Comparison of ENCODE assay signal across 14 cellular contexts in the genomic region with DNA sequence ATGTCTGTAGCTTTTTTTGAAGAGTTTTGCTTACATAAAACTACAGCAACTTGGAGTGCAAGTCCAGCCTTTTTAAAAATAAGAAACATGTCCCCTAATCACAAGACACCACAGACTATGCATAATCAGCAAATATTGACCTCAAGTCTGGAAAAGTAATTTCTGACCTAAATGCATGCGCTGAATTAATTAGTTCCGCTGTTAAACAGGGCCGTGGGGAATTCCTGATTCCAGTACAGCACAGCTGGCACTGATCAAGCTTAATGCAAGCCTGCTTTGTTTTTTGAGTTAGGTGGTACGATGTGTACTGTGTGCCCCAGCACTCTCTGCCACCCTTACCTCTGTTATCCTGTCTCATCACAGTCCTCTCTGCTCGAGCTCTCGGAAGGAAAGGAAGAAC. TPM values are rescaled to one million over a fixed set of nuclear protein-coding genes. Genes with fewer than 3 reads are reported as not detected.
DNase-seq lines count a peak whose midpoint lies in the region; ATAC-seq and TF ChIP-seq lines count a peak whose summit lies in the region.
"Had no signal": no experiment of that assay in that cellular context is flagged by ENCODE, and none has a peak within 500 bp of the region (broad histone marks: within the 10 kb centered on the region; RNA-seq: fewer than 3 reads in every experiment).

No MANE protein-coding gene starts in this region.

- peaks cover 26% of the 10 kb centered on the region for H3K36me3 Mint-ChIP-seq in endodermal cell (ENCODE audit: low read depth)

- no peak overlapping the region; the same call in 1 of the 2 replicates for H3K27ac ChIP-seq in PC-3 (ENCODE audit: low read length)
- peak overlapping the region; percentile 13 for H3K27ac ChIP-seq in duodenal mucosa (ENCODE audit: low read depth, low read length)
- H3K27ac ChIP-seq in endodermal cell (ENCODE audit: low read depth, low read length) = no peak overlapping the region

- peak overlapping the region; percentile 29; the same call in 1 of the 2 replicates for H3K4me2 ChIP-seq in PC-3 (ENCODE audit: low read length)

- no peak overlapping the region for H3K27ac Mint-ChIP-seq in endodermal cell
- H3K27ac Mint-ChIP-seq: activated CD4-positive, alpha-beta T cell treated with anti-CD3 and anti-CD28 coated beads for 36 hours; activated T-helper 17 cell treated with anti-CD3 and anti-CD28 coated beads, Interleukin-2, amount 50 U/mL, for 72 hours; mesothelial cell of epicardium had no signal

- no peak overlapping the region for H2AFZ ChIP-seq in PC-3 (ENCODE audit: low read length)

- H3K9me3 ChIP-seq in PC-3 (ENCODE audit: low read length) (no peaks in the 10 kb centered on the region), duodenal mucosa (ENCODE audit: control insufficient read depth in 1 of 2, low read length in 2 of 2) (no peaks in the 10 kb centered on the region), mucosa of descending colon (no peaks in the 10 kb centered on the region), endodermal cell (ENCODE audit: control insufficient read depth, low read length) (no peaks in the 10 kb centered on the region)

- CTCF ChIA-PET in PC-3 (lab: Charles Lee) = no interaction called here

- H3K9ac ChIP-seq in PC-3 (ENCODE audit: low read length) (no peak overlapping the region), duodenal mucosa (ENCODE audit: low read depth in 1 of 2, low read length in 2 of 2) (peak overlapping the region; percentile 26 to 35), endodermal cell (ENCODE audit: extremely low read depth, low read length, poor library complexity, severe bottlenecking) (no peak overlapping the region)

- no peaks in the 10 kb centered on the region for H3K9me2 ChIP-seq in PC-3 (replicated peaks; ENCODE audit: low read length)

- 86 to 95% methylated on average over 2 to 6 of the region's 6 CpGs for WGBS in endodermal cell (ENCODE audit: insufficient coverage in 1 of 2, insufficient read length in 1 of 2), 2 experiments

- no peaks in the 10 kb centered on the region for H3F3A ChIP-seq in PC-3 (ENCODE audit: low read length, unreplicated experiment)

- BruUV-seq in PC-3 (replicated peaks; lab: Mats Ljungman, UMichigan) = no TSS peak

- peaks cover 3% of the 10 kb centered on the region for H3K4me1 Mint-ChIP-seq in endodermal cell

- POLR2A ChIA-PET in PC-3 (lab: Charles Lee; ENCODE audit: unreplicated experiment) = no interaction called here

- no peaks in the 10 kb centered on the region for H4K20me1 ChIP-seq in PC-3 (ENCODE audit: low read length)

- no peak for ATAC-seq in PC-3
- peak; percentile 23 for ATAC-seq in mucosa of descending colon
- ATAC-seq in GM21786 (IDR thresholded peaks at IDR 0.05; ENCODE audit: unreplicated experiment) = no peak
- ATAC-seq: activated CD4-positive, alpha-beta T cell treated with anti-CD3 and anti-CD28 coated beads for 36 hours; activated T-helper 17 cell treated with anti-CD3 and anti-CD28 coated beads, Interleukin-2, amount 50 U/mL, for 72 hours had no signal

- TF ChIP-seq CTCF in PC-3 (conservative IDR thresholded peaks at IDR 0.05; ENCODE audit: low read depth, low read length) = no peak
- TF ChIP-seq CTCF in mucosa of descending colon (IDR thresholded peaks at IDR 0.05) = no peak
- TF ChIP-seq CTCF in endodermal cell (conservative IDR thresholded peaks at IDR 0.05) = no peak

- H3K4me3 Mint-ChIP-seq in endodermal cell = no peak overlapping the region
- H3K4me3 Mint-ChIP-seq: activated CD4-positive, alpha-beta T cell treated with anti-CD3 and anti-CD28 coated beads for 36 hours; activated T-helper 17 cell treated with anti-CD3 and anti-CD28 coated beads, Interleukin-2, amount 50 U/mL, for 72 hours; mesothelial cell of epicardium had no signal

- H3K79me2 ChIP-seq in PC-3 (ENCODE audit: low read length) = peaks cover 32% of the 10 kb centered on the region

- DNase-seq in COLO829 (ENCODE audit: low spot score) (peak; percentile 63), PC-3 (no peak), mucosa of descending colon (peak in 1 of 3 donors; percentile 22), OCI-M2 (lab: John Stamatoyannopoulos, UW; ENCODE audit: unreplicated experiment) (no peak), endodermal cell (no peak), C1 segment of cervical spinal cord (lab: John Stamatoyannopoulos, UW) (no peak)
- DNase-seq: activated CD4-positive, alpha-beta T cell treated with anti-CD3 and anti-CD28 coated beads for 36 hours; NCI-H1417 treated with DMSO at 0.1 percent for 48 hours; NCI-H774; stimulated activated CD4-positive, alpha-beta T cell treated with anti-CD3 and anti-CD28 coated beads, Interleukin-2, amount 100 ng/mL, for 24 hours had no signal

- H3K4me1 ChIP-seq in PC-3 (ENCODE audit: insufficient read depth, low read length) (peaks cover 30% of the 10 kb centered on the region), duodenal mucosa (ENCODE audit: control insufficient read depth in 1 of 2, insufficient read depth in 2 of 2, low read length in 2 of 2) (peaks cover 17 to 29% of the 10 kb centered on the region in 2 donors), mucosa of descending colon (ENCODE audit: low read depth) (peaks cover 36% of the 10 kb centered on the region), endodermal cell (ENCODE audit: control insufficient read depth, insufficient read depth, low read length) (no peaks in the 10 kb centered on the region)

- no peaks in the 10 kb centered on the region for H3K27me3 Mint-ChIP-seq in endodermal cell (ENCODE audit: insufficient read depth)
- H3K27me3 Mint-ChIP-seq: activated CD4-positive, alpha-beta T cell treated with anti-CD3 and anti-CD28 coated beads for 36 hours; activated T-helper 17 cell treated with anti-CD3 and anti-CD28 coated beads, Interleukin-2, amount 50 U/mL, for 72 hours had no signal

- H3K27me3 ChIP-seq in PC-3 (ENCODE audit: low read length) (no peaks in the 10 kb centered on the region), duodenal mucosa (ENCODE audit: control insufficient read depth in 1 of 2, insufficient read depth in 2 of 2, low read length in 2 of 2) (no peaks in the 10 kb centered on the region), endodermal cell (ENCODE audit: control insufficient read depth, insufficient read depth, low read length, poor library complexity, severe bottlenecking) (no peaks in the 10 kb centered on the region)

- intact Hi-C loops in PC-3 (cut with micrococcal nuclease) = no loop called here
- intact Hi-C loops in mucosa of descending colon (cut with DNase I, micrococcal nuclease) = no loop called here

- H3K36me3 ChIP-seq in PC-3 (ENCODE audit: low read depth, low read length) (peaks cover 4% of the 10 kb centered on the region; the same call in 1 of the 2 replicates), duodenal mucosa (ENCODE audit: control insufficient read depth in 1 of 2, insufficient read depth in 2 of 2, low read length in 2 of 2) (peaks cover 3 to 5% of the 10 kb centered on the region in 2 donors), mucosa of descending colon (ENCODE audit: low read depth) (no peaks in the 10 kb centered on the region), endodermal cell (ENCODE audit: control insufficient read depth, insufficient read depth, low read length) (peaks cover 16% of the 10 kb centered on the region)

- no peaks in the 10 kb centered on the region for H3K9me3 Mint-ChIP-seq in endodermal cell
- H3K9me3 Mint-ChIP-seq: activated T-helper 17 cell treated with anti-CD3 and anti-CD28 coated beads, Interleukin-2, amount 50 U/mL, for 72 hours; mesothelial cell of epicardium had no signal

- no peak overlapping the region for H3K4me3 ChIP-seq in PC-3 (ENCODE audit: low read length)
- peak overlapping the region; percentile 23 to 35 for H3K4me3 ChIP-seq in duodenal mucosa (ENCODE audit: low read depth in 1 of 2, low read length in 2 of 2)
- no peak overlapping the region for H3K4me3 ChIP-seq in mucosa of descending colon
- H3K4me3 ChIP-seq in endodermal cell (ENCODE audit: low read length) = no peak overlapping the region

RNA-seq across cellular contexts. Expression of gene MLH3, which starts 9.2 kb away (rescaled TPM):
- 7.9 and 13.2 TPM in 2 replicates for total RNA-seq in PC-3 (2014; rRNA removed)
- 10 to 100 TPM; 22.2 to 40.8 (median 26.2) TPM for total RNA-seq in mucosa of descending colon
- total RNA-seq in endodermal cell = 10 to 100 TPM; 18.7 to 34.6 TPM
- polyA plus RNA-seq in endodermal cell (2013, experiment 1 of 2) = 19.2 TPM
- polyA plus RNA-seq in endodermal cell (2013, experiment 2 of 2) = 14.4 TPM

RNA-seq across cellular contexts. Expression of gene ACYP1, which starts 21.8 kb away (rescaled TPM):
- total RNA-seq in PC-3 (2014; rRNA removed) (22.6 and 23.5 TPM in 2 replicates), mucosa of descending colon (10 to 100 TPM; 18.5 to 26.5 (median 20.3) TPM), endodermal cell (10 to 100 TPM; 21.4 to 26.0 TPM)
- polyA plus RNA-seq in endodermal cell (2013, experiment 1 of 2) = 40.1 TPM
- 49.2 TPM for polyA plus RNA-seq in endodermal cell (2013, experiment 2 of 2)

RNA-seq across cellular contexts. Expression of gene ZC2HC1C, which starts 27.4 kb away (rescaled TPM):
- 3.4 and 9.5 TPM in 2 replicates for total RNA-seq in PC-3 (2014; rRNA removed)
- 1 to 10 TPM; 4.0 to 4.8 (median 4.7) TPM for total RNA-seq in mucosa of descending colon
- total RNA-seq in endodermal cell = 1 to 10 TPM; 2.3 to 2.7 TPM
- 1.1 TPM for polyA plus RNA-seq in endodermal cell (2013, experiment 1 of 2)
- 1.4 TPM for polyA plus RNA-seq in endodermal cell (2013, experiment 2 of 2)

RNA-seq across cellular contexts. Expression of gene EIF2B2, which starts 39.3 kb away (rescaled TPM):
- total RNA-seq in PC-3 (2014; rRNA removed) (96.8 and 113 TPM in 2 replicates), mucosa of descending colon (10 to 100 TPM; 40.6 to 50.9 (median 46.3) TPM), endodermal cell (10 to 100 TPM; 35.0 to 41.6 TPM)
- polyA plus RNA-seq in endodermal cell (2013, experiment 1 of 2) = 47.8 TPM
- polyA plus RNA-seq in endodermal cell (2013, experiment 2 of 2) = 43.8 TPM

Comparison
In these comparisons a context has a peak if more than half of its experiments do, and no peak if none do; other contexts are left out.
1. H3K4me3 ChIP-seq: peak in duodenal mucosa (2 of 2); none in PC-3 (single experiment), mucosa of descending colon (single experiment) and endodermal cell (single experiment).
2. H3K9ac ChIP-seq: peak in duodenal mucosa (2 of 2); none in PC-3 (single experiment) and endodermal cell (single experiment).